9 cellular contexts compared by ENCODE assay signal in the genomic region with DNA sequence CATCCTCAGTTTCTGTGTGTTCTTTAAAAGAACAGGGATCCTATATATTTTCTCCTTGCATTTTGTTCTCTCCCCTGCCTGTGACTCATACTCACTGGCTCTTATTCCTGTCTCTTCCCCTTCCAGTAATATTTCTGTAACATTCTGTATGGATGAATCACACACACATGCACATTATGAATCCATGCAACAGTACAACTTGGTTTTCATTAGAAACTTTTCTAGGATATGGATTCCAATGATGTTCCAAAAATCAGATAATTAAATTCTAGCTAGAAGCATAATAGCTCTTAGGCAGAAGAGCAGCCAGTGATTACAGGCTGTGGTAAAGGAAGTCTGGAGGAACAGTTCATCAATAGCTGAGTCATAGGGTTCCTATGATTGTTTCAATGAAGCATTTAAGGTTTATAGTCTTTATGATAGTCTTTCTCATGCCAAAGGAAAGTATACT.
DNase-seq lines count a peak whose midpoint lies in the region; ATAC-seq, FAIRE-seq and TF ChIP-seq lines count a peak whose summit lies in the region.
"Had no signal": no experiment of that assay in that cellular context is flagged by ENCODE, and none has a peak within 500 bp of the region (broad histone marks: within the 10 kb centered on the region; RNA-seq: fewer than 3 reads in every experiment).

No MANE protein-coding gene starts in this region.

- no peak overlapping the region for H3K9ac ChIP-seq in PC-3 (ENCODE audit: low read length)
- peak overlapping the region; percentile 87 for H3K9ac ChIP-seq in endothelial cell of umbilical vein (replicated peaks; ENCODE audit: extremely low read depth, insufficient read depth, low read length)
- no peak overlapping the region for H3K9ac ChIP-seq in mesendoderm (ENCODE audit: low read length)

- no peak overlapping the region for H3K4me3 ChIP-seq in AG09309 (ENCODE audit: control insufficient read depth, low read depth, low read length)
- 0 out of 2 replicates have a peak overlapping the region, but pooled peaks have one; percentile 28 for H3K4me3 ChIP-seq in PC-3 (ENCODE audit: low read length)
- peak overlapping the region in 1 of 3 experiments; percentile 44 for H3K4me3 ChIP-seq in endothelial cell of umbilical vein (replicated peaks in 1 of 3; ENCODE audit: insufficient read depth in 1 of 3, low read depth in 1 of 3, low read length in 3 of 3)
- no peak overlapping the region for H3K4me3 ChIP-seq in mesendoderm (ENCODE audit: low read length)

- peak; percentile 45 for TF ChIP-seq POLR2A in endothelial cell of umbilical vein (IDR thresholded peaks at IDR 0.05; ENCODE audit: low read depth, low read length)

- H3K9me3 ChIP-seq in PC-3 (ENCODE audit: low read length) (no peaks in the 10 kb centered on the region), endothelial cell of umbilical vein (replicated peaks; ENCODE audit: control insufficient read depth, insufficient read depth, low read length) (no peaks in the 10 kb centered on the region)
- H3K9me3 ChIP-seq: Caco-2 had no signal

- peak; percentile 93 for ATAC-seq in PC-3

- intact Hi-C loops in PC-3 (cut with micrococcal nuclease): no loop called here
- intact Hi-C loops in endothelial cell of umbilical vein (cut with micrococcal nuclease): loop anchor here (1.0 to 10.0 kb wide), 6 partner anchors 43 to 763 kb away; no protein-coding TSS in a partner anchor

- peak overlapping the region; percentile 68 for H3K27ac ChIP-seq in PC-3 (ENCODE audit: low read length)
- H3K27ac ChIP-seq in endothelial cell of umbilical vein (ENCODE audit: insufficient read depth, low read depth, low read length): peak overlapping the region; percentile 97
- no peak overlapping the region for H3K27ac ChIP-seq in mesendoderm (ENCODE audit: low read depth, low read length)
- no peak overlapping the region for H3K27ac ChIP-seq in substantia nigra (ENCODE audit: low read depth, low read length, poor library complexity, severe bottlenecking)

- BruUV-seq in PC-3 (replicated peaks; lab: Mats Ljungman, UMichigan): no TSS peak
- no TSS peak for BruUV-seq in endothelial cell of umbilical vein (replicated peaks; lab: Mats Ljungman, UMichigan)

- H3K4me1 ChIP-seq in PC-3 (ENCODE audit: insufficient read depth, low read length): peaks cover 25% of the 10 kb centered on the region
- peaks cover 32% of the 10 kb centered on the region for H3K4me1 ChIP-seq in endothelial cell of umbilical vein (ENCODE audit: control insufficient read depth, extremely low read depth, insufficient read depth, low read length)
- no peaks in the 10 kb centered on the region for H3K4me1 ChIP-seq in mesendoderm (ENCODE audit: control insufficient read depth, low read depth, low read length)

- no peaks in the 10 kb centered on the region for H3K79me2 ChIP-seq in PC-3 (ENCODE audit: low read length)
- H3K79me2 ChIP-seq in endothelial cell of umbilical vein (ENCODE audit: control insufficient read depth, insufficient read depth, low read length): no peaks in the 10 kb centered on the region
- H3K79me2 ChIP-seq in mesendoderm (ENCODE audit: control insufficient read depth, insufficient read depth, low read length): no peaks in the 10 kb centered on the region

- no peak overlapping the region for H2BK5ac ChIP-seq in mesendoderm (ENCODE audit: low read length)

- CTCF ChIA-PET in PC-3 (lab: Charles Lee) (no interaction called here), endothelial cell of umbilical vein (lab: Charles Lee) (interaction anchor here (0.7 to 1.7 kb wide), 10 partner anchors 9 to 772 kb away, joined by 3 to 14 read pairs (median 4); no protein-coding TSS in a partner anchor)

- H2BK120ac ChIP-seq in mesendoderm (ENCODE audit: low read depth, low read length): no peak overlapping the region

- no peaks in the 10 kb centered on the region for H3K9me2 ChIP-seq in PC-3 (replicated peaks; ENCODE audit: low read length)

- peak overlapping the region; percentile 72 for H3K4me2 ChIP-seq in PC-3 (ENCODE audit: low read length)
- H3K4me2 ChIP-seq in endothelial cell of umbilical vein (ENCODE audit: insufficient read depth, low read length): peak overlapping the region; percentile 93
- H3K4me2 ChIP-seq in mesendoderm (ENCODE audit: low read length): no peak overlapping the region

- DNase-seq in AG09309 (ENCODE audit: low read depth) (peak; percentile 93), PC-3 (peak; percentile 77), endothelial cell of umbilical vein (ENCODE audit: low read depth, low spot score) (peak; percentile 87), non-pigmented ciliary epithelial cell (ENCODE audit: low read depth) (peak; percentile 94), mesendoderm (no peak), substantia nigra (lab: John Stamatoyannopoulos, UW) (no peak), NCI-H1694 (lab: John Stamatoyannopoulos, UW) (no peak)
- no peak for DNase-seq in activated CD4-positive, alpha-beta T cell treated with anti-CD3 and anti-CD28 coated beads, Interleukin-2, amount 50 U/mL, for 48 hours
- DNase-seq: Caco-2 had no signal

- H3K18ac ChIP-seq in mesendoderm (ENCODE audit: low read length): no peak overlapping the region

- H3K56ac ChIP-seq in mesendoderm (ENCODE audit: low read length): no peak overlapping the region

- H2AFZ ChIP-seq in PC-3 (ENCODE audit: low read length): no peak overlapping the region
- peak overlapping the region; percentile 83 for H2AFZ ChIP-seq in endothelial cell of umbilical vein (ENCODE audit: low read depth, low read length)

- H3K4ac ChIP-seq in mesendoderm (ENCODE audit: low read depth, low read length): no peak overlapping the region

- no peak for TF ChIP-seq CTCF in AG09309 (IDR thresholded peaks at IDR 0.05; ENCODE audit: control insufficient read depth, insufficient read depth, low read depth, low read length, missing control alignments)
- TF ChIP-seq CTCF in PC-3 (conservative IDR thresholded peaks at IDR 0.05; ENCODE audit: low read depth, low read length): no peak
- no peak for TF ChIP-seq CTCF in endothelial cell of umbilical vein (IDR thresholded peaks at IDR 0.05; ENCODE audit: extremely low read depth in 1 of 2, insufficient read depth in 1 of 2, low read depth in 1 of 2, low read length in 2 of 2)

- no peak overlapping the region for H3K23ac ChIP-seq in mesendoderm (ENCODE audit: low read length)

- H3K36me3 ChIP-seq in PC-3 (ENCODE audit: low read depth, low read length) (no peaks in the 10 kb centered on the region), endothelial cell of umbilical vein (ENCODE audit: control insufficient read depth in 2 of 2, extremely low read depth in 1 of 2, insufficient read depth in 2 of 2, low read length in 2 of 2) (no peaks in the 10 kb centered on the region), mesendoderm (ENCODE audit: control insufficient read depth, insufficient read depth, low read length) (no peaks in the 10 kb centered on the region)

- POLR2A ChIA-PET in PC-3 (lab: Charles Lee; ENCODE audit: unreplicated experiment) (interaction anchor here (0.6 kb wide), 1 partner anchor 368 kb away, joined by 4 read pairs; no protein-coding TSS in a partner anchor), endothelial cell of umbilical vein (lab: Charles Lee) (interaction anchor here (0.6 kb wide), 1 partner anchor 71 kb away, joined by 3 read pairs; no protein-coding TSS in a partner anchor)

- dilution Hi-C loops in endothelial cell of umbilical vein (cut with MboI; ENCODE audit: extremely low pct_ligation_motif_present, low sequenced_read_pairs): no loop called here

- H3K27me3 ChIP-seq in PC-3 (ENCODE audit: low read length) (no peaks in the 10 kb centered on the region), endothelial cell of umbilical vein (ENCODE audit: control insufficient read depth in 2 of 2, insufficient read depth in 2 of 2, low read length in 2 of 2) (no peaks in the 10 kb centered on the region), mesendoderm (ENCODE audit: insufficient read depth, low read length, poor library complexity) (no peaks in the 10 kb centered on the region)

- H3K79me1 ChIP-seq in mesendoderm (ENCODE audit: low read length): no peaks in the 10 kb centered on the region

- no peaks in the 10 kb centered on the region for H3K9me1 ChIP-seq in endothelial cell of umbilical vein (replicated peaks; ENCODE audit: control insufficient read depth, extremely low read depth, insufficient read depth, low read length)

- H2BK15ac ChIP-seq in mesendoderm (replicated peaks; ENCODE audit: low read depth): no peak overlapping the region

- no peak overlapping the region for H2AK5ac ChIP-seq in mesendoderm (ENCODE audit: low read length)

- H4K20me1 ChIP-seq in PC-3 (ENCODE audit: low read length): no peaks in the 10 kb centered on the region
- H4K20me1 ChIP-seq in endothelial cell of umbilical vein (replicated peaks; ENCODE audit: control insufficient read depth, extremely low read depth, insufficient read depth, low read length): no peaks in the 10 kb centered on the region

- H3F3A ChIP-seq in PC-3 (ENCODE audit: low read length, unreplicated experiment): peaks cover 13% of the 10 kb centered on the region

- no peak overlapping the region for H4K5ac ChIP-seq in mesendoderm (ENCODE audit: low read length)

- peak; percentile 77 for FAIRE-seq in endothelial cell of umbilical vein (lab: Jason Lieb, UNC)

- H4K8ac ChIP-seq in mesendoderm (ENCODE audit: low read depth, low read length): no peak overlapping the region

TF ChIP-seq in endothelial cell of umbilical vein, 7 proteins besides CTCF, POLR2A, EP300 and RAD21:
- TF ChIP-seq JUN (IDR thresholded peaks at IDR 0.05; ENCODE audit: borderline replicate concordance, insufficient read depth, insufficient read length, low read depth) (peak; percentile 89), GATA2 (IDR thresholded peaks at IDR 0.05; ENCODE audit: insufficient read depth, insufficient read length, low read depth, low read length) (peak; percentile 73), EZH2 (IDR thresholded peaks at IDR 0.05; ENCODE audit: borderline replicate concordance, low read depth, low read length, severe bottlenecking) (no peak), FOS (IDR thresholded peaks at IDR 0.05; ENCODE audit: borderline replicate concordance, insufficient read depth, low read length) (peak; percentile 97), POLR2AphosphoS5 (IDR thresholded peaks at IDR 0.05; ENCODE audit: insufficient read depth, low read depth, low read length) (peak; percentile 59)
- TF ChIP-seq, protein P1, sequence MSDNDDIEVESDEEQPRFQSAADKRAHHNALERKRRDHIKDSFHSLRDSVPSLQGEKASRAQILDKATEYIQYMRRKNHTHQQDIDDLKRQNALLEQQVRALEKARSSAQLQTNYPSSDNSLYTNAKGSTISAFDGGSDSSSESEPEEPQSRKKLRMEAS (IDR thresholded peaks at IDR 0.05; ENCODE audit: insufficient read depth, insufficient read length): no peak

Comparison
In these comparisons a context has a peak if more than half of its experiments do, and no peak if none do; other contexts are left out.
1. DNase-seq: peak in AG09309 (single experiment), PC-3 (single experiment), endothelial cell of umbilical vein (single experiment) and non-pigmented ciliary epithelial cell (single experiment); none in mesendoderm (single experiment), substantia nigra (0 of 49), NCI-H1694 (single experiment) and activated CD4-positive, alpha-beta T cell treated with anti-CD3 and anti-CD28 coated beads, Interleukin-2, amount 50 U/mL, for 48 hours (0 of 2).
2. H3K27ac ChIP-seq: peak in PC-3 (single experiment) and endothelial cell of umbilical vein (single experiment); none in mesendoderm (single experiment) and substantia nigra (single experiment).